ENCODE assay signal across 8 cellular contexts in the genomic region with DNA sequence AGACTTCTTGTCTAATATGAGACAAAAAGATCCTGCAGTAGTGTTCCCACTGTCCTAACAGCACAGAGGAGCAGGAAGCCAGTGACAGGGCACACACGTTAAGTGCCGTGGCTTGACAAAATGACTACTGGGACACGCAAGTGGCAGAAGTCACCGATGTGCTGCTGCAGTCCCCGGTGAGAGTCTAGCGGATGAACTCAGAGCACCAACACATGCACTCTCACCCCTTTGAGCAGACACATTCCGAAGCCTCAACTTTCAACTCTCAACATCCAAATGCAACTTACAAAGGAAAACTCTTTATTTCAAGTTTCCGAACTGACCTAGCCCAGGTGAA. TPM values are rescaled to one million over a fixed set of nuclear protein-coding genes. Genes with fewer than 3 reads are reported as not detected.
DNase-seq lines count a peak whose midpoint lies in the region; ATAC-seq, FAIRE-seq and TF ChIP-seq lines count a peak whose summit lies in the region.

No MANE protein-coding gene starts in this region.

- H3K27me3 ChIP-seq in stomach smooth muscle (ENCODE audit: control insufficient read depth in 1 of 2, insufficient read depth in 2 of 2, low read length in 2 of 2), result no peaks in the 10 kb centered on the region

- CTCF ChIA-PET in MCF 10A (lab: Yijun Ruan, JAX), result interaction anchor here (0.6 to 1.5 kb wide), 5 partner anchors 12 to 121 kb away, joined by 3 to 6 read pairs (median 3); no protein-coding TSS in a partner anchor

- peak overlapping the region; percentile 78 for H3K4me3 Mint-ChIP-seq in MCF 10A (ENCODE audit: unreplicated experiment)

- peaks cover 4% of the 10 kb centered on the region for H3K36me3 Mint-ChIP-seq in MCF 10A (ENCODE audit: insufficient read depth, unreplicated experiment)

- no peaks in the 10 kb centered on the region for H3K9me3 ChIP-seq in stomach smooth muscle (ENCODE audit: control insufficient read depth in 2 of 2, low read length in 2 of 2)

- ATAC-seq in HG03469 (IDR thresholded peaks at IDR 0.05; ENCODE audit: unreplicated experiment), result no peak

- BruUV-seq in MCF 10A (replicated peaks; lab: Mats Ljungman, UMichigan), result no TSS peak

- POLR2A ChIA-PET in MCF 10A (lab: Yijun Ruan, JAX), result interaction anchor here (0.5 to 1.1 kb wide), 2 partner anchors 20 to 213 kb away, joined by 3 to 4 read pairs; no protein-coding TSS in a partner anchor

- intact Hi-C loops in MCF 10A (cut with micrococcal nuclease), result no loop called here

- FAIRE-seq in HTR-8/SVneo (lab: Jason Lieb, UNC), result peak; percentile 79

- H3K27ac Mint-ChIP-seq in MCF 10A (ENCODE audit: low read depth, unreplicated experiment), result no peak overlapping the region

- peaks cover 9% of the 10 kb centered on the region for H3K4me1 Mint-ChIP-seq in MCF 10A (ENCODE audit: insufficient read depth, unreplicated experiment)

- H3K9ac ChIP-seq in stomach smooth muscle (ENCODE audit: low read length in 2 of 2), result peak overlapping the region; percentile 97 to 98

- no peak for TF ChIP-seq CTCF in AG09309 (IDR thresholded peaks at IDR 0.05; ENCODE audit: control insufficient read depth, insufficient read depth, low read depth, low read length, missing control alignments)
- no peak for TF ChIP-seq CTCF in MCF 10A (IDR thresholded peaks at IDR 0.05; ENCODE audit: unreplicated experiment)

- peaks cover 4% of the 10 kb centered on the region in 2 donors for H3K36me3 ChIP-seq in stomach smooth muscle (ENCODE audit: control insufficient read depth in 2 of 2, insufficient read depth in 2 of 2, low read length in 2 of 2)

- DNase-seq in AG09309 (ENCODE audit: low read depth) (no peak), HTR-8/SVneo (ENCODE audit: insufficient read length, low spot score) (no peak), MCF 10A (ENCODE audit: unreplicated experiment) (no peak), kidney tubule cell (ENCODE audit: low spot score) (peak; percentile 37), NCI-H2196 treated with DMSO at 0.1 percent for 48 hours (lab: John Stamatoyannopoulos, UW; ENCODE audit: unreplicated experiment) (no peak), GOT3 (lab: John Stamatoyannopoulos, UW) (no peak)

- peaks cover 22% of the 10 kb centered on the region for H3K4me1 ChIP-seq in stomach smooth muscle (ENCODE audit: control insufficient read depth, insufficient read depth, low read length)

- H3K27ac ChIP-seq in stomach smooth muscle (ENCODE audit: low read length), result peak overlapping the region; percentile 95

- H3K9me3 Mint-ChIP-seq in MCF 10A (ENCODE audit: unreplicated experiment), result no peaks in the 10 kb centered on the region

- peak overlapping the region; percentile 56 for H3K4me3 ChIP-seq in AG09309 (ENCODE audit: control insufficient read depth, low read depth, low read length)
- peak overlapping the region; percentile 86 to 99 for H3K4me3 ChIP-seq in stomach smooth muscle (ENCODE audit: low read length in 2 of 2)

- H3K27me3 Mint-ChIP-seq in MCF 10A (ENCODE audit: insufficient read depth, unreplicated experiment), result peaks cover 9% of the 10 kb centered on the region

RNA-seq across cellular contexts. Expression of gene LAMA4, which starts 0.9 kb away (rescaled TPM):
- 0.72 TPM in 1 of 2 replicates, not detected in the other for total RNA-seq in MCF 10A (2022)
